In genomic region chr11:65596520-65596919, GRCh38 we compare ENCODE assay signal across 19 cellular contexts. TPM values are rescaled to one million over a fixed set of nuclear protein-coding genes. Genes with fewer than 3 reads are reported as not detected.
DNase-seq lines count a peak whose midpoint lies in the region; ATAC-seq, FAIRE-seq and TF ChIP-seq lines count a peak whose summit lies in the region.
"Had no signal": no experiment of that assay in that cellular context is flagged by ENCODE, and none has a peak within 500 bp of the region (broad histone marks: within the 10 kb centered on the region; RNA-seq: fewer than 3 reads in every experiment).

No MANE protein-coding gene starts in this region.

- no peak overlapping the region for H2AFZ ChIP-seq in endothelial cell of umbilical vein (ENCODE audit: low read depth, low read length)
- H2AFZ ChIP-seq: GM23338 had no signal

- no peaks in the 10 kb centered on the region for H3K9me3 Mint-ChIP-seq in activated CD4-positive, alpha-beta memory T cell treated with anti-CD3 and anti-CD28 coated beads, Interleukin-2, amount 10 ng/mL, durations not matched to agents 7 days and 5 days
- no peaks in the 10 kb centered on the region for H3K9me3 Mint-ChIP-seq in activated CD4-positive, alpha-beta memory T cell treated with anti-CD3 and anti-CD28 coated beads for 36 hours
- H3K9me3 Mint-ChIP-seq in activated T-helper 17 cell treated with anti-CD3 and anti-CD28 coated beads, Interleukin-2, amount 50 U/mL, for 72 hours, result no peaks in the 10 kb centered on the region
- H3K9me3 Mint-ChIP-seq: CD4-positive, CD25-positive, alpha-beta regulatory T cell; GM23338; H9 had no signal

- no peaks in the 10 kb centered on the region for H3K79me2 ChIP-seq in endothelial cell of umbilical vein (ENCODE audit: control insufficient read depth, insufficient read depth, low read length)

- H3K4me2 ChIP-seq in endothelial cell of umbilical vein (ENCODE audit: insufficient read depth, low read length), result no peak overlapping the region
- H3K4me2 ChIP-seq: GM23338 had no signal

- no peaks in the 10 kb centered on the region for H3K27me3 Mint-ChIP-seq in activated CD4-positive, alpha-beta memory T cell treated with anti-CD3 and anti-CD28 coated beads, Interleukin-2, amount 10 ng/mL, durations not matched to agents 7 days and 5 days
- no peaks in the 10 kb centered on the region for H3K27me3 Mint-ChIP-seq in activated CD4-positive, alpha-beta memory T cell treated with anti-CD3 and anti-CD28 coated beads for 36 hours
- H3K27me3 Mint-ChIP-seq in activated T-helper 17 cell treated with anti-CD3 and anti-CD28 coated beads, Interleukin-2, amount 50 U/mL, for 72 hours, result no peaks in the 10 kb centered on the region
- H3K27me3 Mint-ChIP-seq: CD4-positive, CD25-positive, alpha-beta regulatory T cell had no signal

- dilution Hi-C loops in endothelial cell of umbilical vein (cut with MboI; ENCODE audit: extremely low pct_ligation_motif_present, low sequenced_read_pairs), result no loop called here

- no TSS peak for BruUV-seq in endothelial cell of umbilical vein (replicated peaks; lab: Mats Ljungman, UMichigan)

- H3K9ac ChIP-seq in endothelial cell of umbilical vein (replicated peaks; ENCODE audit: extremely low read depth, insufficient read depth, low read length), result no peak overlapping the region

- peaks cover 18% of the 10 kb centered on the region for H3K36me3 Mint-ChIP-seq in activated CD4-positive, alpha-beta memory T cell treated with anti-CD3 and anti-CD28 coated beads, Interleukin-2, amount 10 ng/mL, durations not matched to agents 7 days and 5 days (ENCODE audit: low read depth)
- H3K36me3 Mint-ChIP-seq in activated CD4-positive, alpha-beta memory T cell treated with anti-CD3 and anti-CD28 coated beads for 36 hours, result peaks cover 13% of the 10 kb centered on the region
- H3K36me3 Mint-ChIP-seq in activated T-helper 17 cell treated with anti-CD3 and anti-CD28 coated beads, Interleukin-2, amount 50 U/mL, for 72 hours (ENCODE audit: low read depth), result peaks cover 48% of the 10 kb centered on the region

- TF ChIP-seq POLR2A in GM19193 (IDR thresholded peaks at IDR 0.05; ENCODE audit: extremely low read depth, insufficient read depth, insufficient read length), result peak; percentile 13
- TF ChIP-seq POLR2A in endothelial cell of umbilical vein (IDR thresholded peaks at IDR 0.05; ENCODE audit: low read depth, low read length), result peak; percentile 30

- no peak for ATAC-seq in activated T-helper 17 cell treated with anti-CD3 and anti-CD28 coated beads, Interleukin-2, amount 50 U/mL, for 72 hours (replicated peaks)
- ATAC-seq: GM23338 had no signal

- CTCF ChIA-PET in activated CD4-positive, alpha-beta memory T cell treated with anti-CD3 and anti-CD28 coated beads, Interleukin-2, amount 10 ng/mL, durations not matched to agents 7 days and 5 days (lab: Charles Lee), result interaction anchor here (1.1 to 1.3 kb wide), 2 partner anchors 9 to 56 kb away, joined by 3 to 7 read pairs; no protein-coding TSS in a partner anchor
- CTCF ChIA-PET in activated CD4-positive, alpha-beta memory T cell treated with anti-CD3 and anti-CD28 coated beads for 36 hours (lab: Charles Lee), result interaction anchor here (1.2 to 5.1 kb wide), 4 partner anchors 8 to 57 kb away, joined by 3 to 43 read pairs (median 6); partner anchors contain the start of genes FAM89B and ZNRD2
- CTCF ChIA-PET in endothelial cell of umbilical vein (lab: Charles Lee), result interaction anchor here (4.7 to 12.2 kb wide), 2 partner anchors 16 to 56 kb away, joined by 54 to 206 read pairs; partner anchors contain the start of genes MAP3K11 and PCNX3

- H3K9me3 ChIP-seq in endothelial cell of umbilical vein (replicated peaks; ENCODE audit: control insufficient read depth, insufficient read depth, low read length), result no peaks in the 10 kb centered on the region
- H3K9me3 ChIP-seq: BLaER1 treated with 17β-estradiol and CSF1 and Interleukin-3, amounts not matched to agents 10 nM and 100 nM had no signal

- TF ChIP-seq CTCF in endothelial cell of umbilical vein (IDR thresholded peaks at IDR 0.05; ENCODE audit: extremely low read depth in 1 of 2, insufficient read depth in 1 of 2, low read depth in 1 of 2, low read length in 2 of 2), result no peak

- H3K27me3 ChIP-seq in endothelial cell of umbilical vein (ENCODE audit: control insufficient read depth in 2 of 2, insufficient read depth in 2 of 2, low read length in 2 of 2), result no peaks in the 10 kb centered on the region
- H3K27me3 ChIP-seq: BLaER1 treated with 17β-estradiol and CSF1 and Interleukin-3, amounts not matched to agents 10 nM and 100 nM had no signal

- H3K4me3 Mint-ChIP-seq in activated CD4-positive, alpha-beta memory T cell treated with anti-CD3 and anti-CD28 coated beads, Interleukin-2, amount 10 ng/mL, durations not matched to agents 7 days and 5 days, result no peak overlapping the region
- no peak overlapping the region for H3K4me3 Mint-ChIP-seq in activated CD4-positive, alpha-beta memory T cell treated with anti-CD3 and anti-CD28 coated beads for 36 hours
- H3K4me3 Mint-ChIP-seq in activated T-helper 17 cell treated with anti-CD3 and anti-CD28 coated beads, Interleukin-2, amount 50 U/mL, for 72 hours, result no peak overlapping the region
- H3K4me3 Mint-ChIP-seq: CD4-positive, CD25-positive, alpha-beta regulatory T cell; GM23338; H9 had no signal

- H4K20me1 ChIP-seq in endothelial cell of umbilical vein (replicated peaks; ENCODE audit: control insufficient read depth, extremely low read depth, insufficient read depth, low read length), result no peaks in the 10 kb centered on the region

- H3K4me1 ChIP-seq in endothelial cell of umbilical vein (ENCODE audit: control insufficient read depth, extremely low read depth, insufficient read depth, low read length), result peaks cover 7% of the 10 kb centered on the region

- no peak for FAIRE-seq in endothelial cell of umbilical vein (lab: Jason Lieb, UNC)
- FAIRE-seq: G401.6, GM12891 had no signal

- peaks cover 8 to 32% of the 10 kb centered on the region in 2 experiments for H3K36me3 ChIP-seq in endothelial cell of umbilical vein (ENCODE audit: control insufficient read depth in 2 of 2, extremely low read depth in 1 of 2, insufficient read depth in 2 of 2, low read length in 2 of 2)

- H3K27ac Mint-ChIP-seq in activated CD4-positive, alpha-beta memory T cell treated with anti-CD3 and anti-CD28 coated beads, Interleukin-2, amount 10 ng/mL, durations not matched to agents 7 days and 5 days, result peak overlapping the region; percentile 58
- no peak overlapping the region for H3K27ac Mint-ChIP-seq in activated CD4-positive, alpha-beta memory T cell treated with anti-CD3 and anti-CD28 coated beads for 36 hours
- peak overlapping the region; percentile 79 for H3K27ac Mint-ChIP-seq in activated T-helper 17 cell treated with anti-CD3 and anti-CD28 coated beads, Interleukin-2, amount 50 U/mL, for 72 hours
- H3K27ac Mint-ChIP-seq: GM23338, H9 had no signal

- no peak overlapping the region for H3K4me3 ChIP-seq in endothelial cell of umbilical vein (replicated peaks in 1 of 3; ENCODE audit: insufficient read depth in 1 of 3, low read depth in 1 of 3, low read length in 3 of 3)
- H3K4me3 ChIP-seq: BLaER1 treated with 17β-estradiol and CSF1 and Interleukin-3, amounts not matched to agents 10 nM and 100 nM; GM23338 had no signal

- POLR2A ChIA-PET in activated CD4-positive, alpha-beta memory T cell treated with anti-CD3 and anti-CD28 coated beads, Interleukin-2, amount 10 ng/mL, durations not matched to agents 7 days and 5 days (lab: Charles Lee), result interaction anchor here (1.3 to 5.4 kb wide), 7 partner anchors 8 to 36 kb away, joined by 4 to 42 read pairs (median 8); partner anchors contain the start of genes EHBP1L1, FAM89B, MAP3K11 and PCNX3
- POLR2A ChIA-PET in activated CD4-positive, alpha-beta memory T cell treated with anti-CD3 and anti-CD28 coated beads for 36 hours (lab: Charles Lee), result interaction anchor here (2.4 to 3.9 kb wide), 2 partner anchors 9 to 20 kb away, joined by 8 to 23 read pairs; partner anchors contain the start of gene EHBP1L1
- POLR2A ChIA-PET in endothelial cell of umbilical vein (lab: Charles Lee), result no interaction called here

- no peak for DNase-seq in activated CD4-positive, alpha-beta memory T cell treated with anti-CD3 and anti-CD28 coated beads, Interleukin-2, amount 10 ng/mL, durations not matched to agents 7 days and 5 days
- DNase-seq in activated CD4-positive, alpha-beta memory T cell treated with anti-CD3 and anti-CD28 coated beads for 36 hours, result no peak
- no peak for DNase-seq in endothelial cell of umbilical vein (ENCODE audit: low read depth, low spot score)
- no peak for DNase-seq in GOT3 (lab: John Stamatoyannopoulos, UW)
- DNase-seq in EL, result no peak
- DNase-seq in activated effector memory CD4-positive, alpha-beta T cell treated with anti-CD3 and anti-CD28 coated beads, Interleukin-2, amount 50 U/mL, for 16 hours, result no peak
- DNase-seq: ACHN; Calu3; CD4-positive, CD25-positive, alpha-beta regulatory T cell; DMS 273 treated with DMSO at 0.1 percent for 48 hours; DMS79; H9 had no signal

- H3K4me1 Mint-ChIP-seq in activated CD4-positive, alpha-beta memory T cell treated with anti-CD3 and anti-CD28 coated beads, Interleukin-2, amount 10 ng/mL, durations not matched to agents 7 days and 5 days, result peaks cover 27% of the 10 kb centered on the region
- H3K4me1 Mint-ChIP-seq in activated CD4-positive, alpha-beta memory T cell treated with anti-CD3 and anti-CD28 coated beads for 36 hours (ENCODE audit: low read depth), result peaks cover 11% of the 10 kb centered on the region
- peaks cover 10% of the 10 kb centered on the region for H3K4me1 Mint-ChIP-seq in activated T-helper 17 cell treated with anti-CD3 and anti-CD28 coated beads, Interleukin-2, amount 50 U/mL, for 72 hours

- no peak overlapping the region for H3K27ac ChIP-seq in endothelial cell of umbilical vein (ENCODE audit: insufficient read depth, low read depth, low read length)

- H3K9me1 ChIP-seq in endothelial cell of umbilical vein (replicated peaks; ENCODE audit: control insufficient read depth, extremely low read depth, insufficient read depth, low read length), result no peaks in the 10 kb centered on the region

- intact Hi-C loops in activated CD4-positive, alpha-beta memory T cell treated with anti-CD3 and anti-CD28 coated beads for 36 hours (cut with micrococcal nuclease), result no loop called here
- intact Hi-C loops in endothelial cell of umbilical vein (cut with micrococcal nuclease), result no loop called here

RNA-seq across cellular contexts. Expression of gene KCNK7, which starts 0.9 kb away (rescaled TPM):
- total RNA-seq in activated CD4-positive, alpha-beta memory T cell treated with anti-CD3 and anti-CD28 coated beads, Interleukin-2, amount 10 ng/mL, durations not matched to agents 7 days and 5 days, result 1 to 10 TPM in 1 of 2 experiments, under 1 TPM in 1; 0.80 to 1.0 TPM
- total RNA-seq in activated CD4-positive, alpha-beta memory T cell treated with anti-CD3 and anti-CD28 coated beads for 36 hours, result under 1 TPM; 0.29 to 0.31 TPM
- total RNA-seq in activated T-helper 17 cell treated with anti-CD3 and anti-CD28 coated beads, Interleukin-2, amount 50 U/mL, for 72 hours, result under 1 TPM; 0.52 to 0.79 TPM
- 0.60 and 1.3 TPM in 2 replicates for total RNA-seq in endothelial cell of umbilical vein
- 0.17 and 0.19 TPM in 2 replicates for polyA plus RNA-seq in endothelial cell of umbilical vein
- 0.13 and 0.21 TPM in 2 replicates for polyA plus RNA-seq in endothelial cell of umbilical vein (2011; cell fraction: cytosol; rRNA removed)
- polyA plus RNA-seq in endothelial cell of umbilical vein (2011; cell fraction: nucleus; rRNA removed), result 0.66 and 0.87 TPM in 2 replicates
- 0.70 TPM in 1 of 2 replicates, not detected in the other for polyA plus RNA-seq in endothelial cell of umbilical vein (2012)
- polyA minus RNA-seq in endothelial cell of umbilical vein, result 0.51 TPM in 1 of 2 replicates, not detected in the other
- polyA minus RNA-seq in endothelial cell of umbilical vein (2011; cell fraction: cytosol; rRNA and poly(A)+ RNA removed), result not detected
- polyA minus RNA-seq in endothelial cell of umbilical vein (2011; cell fraction: nucleus; rRNA and poly(A)+ RNA removed), result 0.34 TPM in 1 of 2 replicates, not detected in the other
- total RNA-seq: A172, GM23338 had no signal

RNA-seq across cellular contexts. Expression of gene MAP3K11, which starts 17.5 kb away (rescaled TPM):
- 10 to 100 TPM; 67.2 to 71.8 TPM for total RNA-seq in activated CD4-positive, alpha-beta memory T cell treated with anti-CD3 and anti-CD28 coated beads, Interleukin-2, amount 10 ng/mL, durations not matched to agents 7 days and 5 days
- 10 to 100 TPM; 56.7 to 62.6 TPM for total RNA-seq in activated CD4-positive, alpha-beta memory T cell treated with anti-CD3 and anti-CD28 coated beads for 36 hours
- 10 to 100 TPM; 64.9 to 83.2 TPM for total RNA-seq in activated T-helper 17 cell treated with anti-CD3 and anti-CD28 coated beads, Interleukin-2, amount 50 U/mL, for 72 hours
- 160 and 182 TPM in 2 replicates for total RNA-seq in endothelial cell of umbilical vein
- polyA plus RNA-seq in endothelial cell of umbilical vein, result 131 and 148 TPM in 2 replicates
- 74.8 and 100 TPM in 2 replicates for polyA plus RNA-seq in endothelial cell of umbilical vein (2011; cell fraction: cytosol; rRNA removed)
- 107 and 124 TPM in 2 replicates for polyA plus RNA-seq in endothelial cell of umbilical vein (2011; cell fraction: nucleus; rRNA removed)
- polyA plus RNA-seq in endothelial cell of umbilical vein (2012), result 98.7 and 129 TPM in 2 replicates
- 74.5 and 110 TPM in 2 replicates for polyA minus RNA-seq in endothelial cell of umbilical vein
- 32.2 TPM for polyA minus RNA-seq in endothelial cell of umbilical vein (2011; cell fraction: cytosol; rRNA and poly(A)+ RNA removed)
- 44.6 and 76.6 TPM in 2 replicates for polyA minus RNA-seq in endothelial cell of umbilical vein (2011; cell fraction: nucleus; rRNA and poly(A)+ RNA removed)

RNA-seq across cellular contexts. Expression of gene PCNX3, which starts 19.1 kb away (rescaled TPM):
- total RNA-seq in activated CD4-positive, alpha-beta memory T cell treated with anti-CD3 and anti-CD28 coated beads, Interleukin-2, amount 10 ng/mL, durations not matched to agents 7 days and 5 days, result 10 to 100 TPM; 39.8 to 40.3 TPM
- 10 to 100 TPM; 29.8 to 32.1 TPM for total RNA-seq in activated CD4-positive, alpha-beta memory T cell treated with anti-CD3 and anti-CD28 coated beads for 36 hours
- 10 to 100 TPM; 20.8 to 39.1 TPM for total RNA-seq in activated T-helper 17 cell treated with anti-CD3 and anti-CD28 coated beads, Interleukin-2, amount 50 U/mL, for 72 hours
- total RNA-seq in endothelial cell of umbilical vein, result 53.8 and 53.9 TPM in 2 replicates
- 42.6 and 53.5 TPM in 2 replicates for polyA plus RNA-seq in endothelial cell of umbilical vein
- 23.3 and 28.8 TPM in 2 replicates for polyA plus RNA-seq in endothelial cell of umbilical vein (2011; cell fraction: cytosol; rRNA removed)
- polyA plus RNA-seq in endothelial cell of umbilical vein (2011; cell fraction: nucleus; rRNA removed), result 76.1 and 90.5 TPM in 2 replicates
- polyA plus RNA-seq in endothelial cell of umbilical vein (2012), result 28.4 and 32.6 TPM in 2 replicates
- polyA minus RNA-seq in endothelial cell of umbilical vein, result 45.5 and 63.5 TPM in 2 replicates
- 34.9 TPM for polyA minus RNA-seq in endothelial cell of umbilical vein (2011; cell fraction: cytosol; rRNA and poly(A)+ RNA removed)
- 43.2 and 59.8 TPM in 2 replicates for polyA minus RNA-seq in endothelial cell of umbilical vein (2011; cell fraction: nucleus; rRNA and poly(A)+ RNA removed)

RNA-seq across cellular contexts. Expression of gene EHBP1L1, which starts 20.7 kb away (rescaled TPM):
- total RNA-seq in activated CD4-positive, alpha-beta memory T cell treated with anti-CD3 and anti-CD28 coated beads, Interleukin-2, amount 10 ng/mL, durations not matched to agents 7 days and 5 days, result 100 to 1,000 TPM; 118 to 119 TPM
- 100 to 1,000 TPM; 137 to 141 TPM for total RNA-seq in activated CD4-positive, alpha-beta memory T cell treated with anti-CD3 and anti-CD28 coated beads for 36 hours
- total RNA-seq in activated T-helper 17 cell treated with anti-CD3 and anti-CD28 coated beads, Interleukin-2, amount 50 U/mL, for 72 hours, result 100 to 1,000 TPM; 126 to 167 TPM
- total RNA-seq in endothelial cell of umbilical vein, result 18.8 and 19.7 TPM in 2 replicates
- polyA plus RNA-seq in endothelial cell of umbilical vein, result 12.7 and 18.5 TPM in 2 replicates
- 7.1 and 11.1 TPM in 2 replicates for polyA plus RNA-seq in endothelial cell of umbilical vein (2011; cell fraction: cytosol; rRNA removed)
- 29.6 and 32.5 TPM in 2 replicates for polyA plus RNA-seq in endothelial cell of umbilical vein (2011; cell fraction: nucleus; rRNA removed)
- polyA plus RNA-seq in endothelial cell of umbilical vein (2012), result 14.2 and 20.1 TPM in 2 replicates
- polyA minus RNA-seq in endothelial cell of umbilical vein, result 8.6 and 12.0 TPM in 2 replicates
- 64.3 TPM for polyA minus RNA-seq in endothelial cell of umbilical vein (2011; cell fraction: cytosol; rRNA and poly(A)+ RNA removed)
- 7.8 and 11.2 TPM in 2 replicates for polyA minus RNA-seq in endothelial cell of umbilical vein (2011; cell fraction: nucleus; rRNA and poly(A)+ RNA removed)

RNA-seq across cellular contexts. Expression of gene FAM89B, which starts 24.2 kb away (rescaled TPM):
- total RNA-seq in activated CD4-positive, alpha-beta memory T cell treated with anti-CD3 and anti-CD28 coated beads, Interleukin-2, amount 10 ng/mL, durations not matched to agents 7 days and 5 days, result 10 to 100 TPM; 45.6 to 48.0 TPM
- total RNA-seq in activated CD4-positive, alpha-beta memory T cell treated with anti-CD3 and anti-CD28 coated beads for 36 hours, result 10 to 100 TPM; 25.3 to 28.3 TPM
- total RNA-seq in activated T-helper 17 cell treated with anti-CD3 and anti-CD28 coated beads, Interleukin-2, amount 50 U/mL, for 72 hours, result 10 to 100 TPM; 39.0 to 42.2 TPM
- total RNA-seq in endothelial cell of umbilical vein, result 63.1 and 63.8 TPM in 2 replicates
- 153 and 193 TPM in 2 replicates for polyA plus RNA-seq in endothelial cell of umbilical vein
- polyA plus RNA-seq in endothelial cell of umbilical vein (2011; cell fraction: cytosol; rRNA removed), result 57.2 and 80.4 TPM in 2 replicates
- 31.0 and 31.4 TPM in 2 replicates for polyA plus RNA-seq in endothelial cell of umbilical vein (2011; cell fraction: nucleus; rRNA removed)
- 44.3 and 64.1 TPM in 2 replicates for polyA plus RNA-seq in endothelial cell of umbilical vein (2012)
- polyA minus RNA-seq in endothelial cell of umbilical vein, result 30.8 and 35.3 TPM in 2 replicates
- polyA minus RNA-seq in endothelial cell of umbilical vein (2011; cell fraction: cytosol; rRNA and poly(A)+ RNA removed), result 10.7 TPM
- polyA minus RNA-seq in endothelial cell of umbilical vein (2011; cell fraction: nucleus; rRNA and poly(A)+ RNA removed), result 15.6 and 20.3 TPM in 2 replicates
